In the genomic region with DNA sequence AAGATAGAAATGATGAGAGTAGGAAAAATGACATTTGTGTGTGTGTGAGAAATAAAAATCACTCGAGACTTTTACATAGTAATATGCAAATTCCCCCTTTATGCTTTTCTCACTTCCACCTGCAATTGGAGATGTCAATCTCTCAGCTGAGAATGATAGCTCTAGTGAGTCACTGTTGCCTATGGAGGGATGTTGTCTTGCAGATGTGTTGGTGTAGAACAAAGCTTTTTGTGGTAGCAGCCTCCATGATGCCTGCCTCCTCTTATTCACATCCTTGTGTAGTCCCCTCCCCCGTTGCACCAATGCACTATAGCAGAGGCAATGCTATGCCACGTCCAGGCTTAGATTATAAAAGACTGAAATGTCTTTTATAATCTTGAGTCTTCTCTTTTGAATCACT, we compare ENCODE assay signal across 9 cellular contexts. TPM values are rescaled to one million over a fixed set of nuclear protein-coding genes. Genes with fewer than 3 reads are reported as not detected.
DNase-seq lines count a peak whose midpoint lies in the region; ATAC-seq and TF ChIP-seq lines count a peak whose summit lies in the region.
"Had no signal": no experiment of that assay in that cellular context is flagged by ENCODE, and none has a peak within 500 bp of the region (broad histone marks: within the 10 kb centered on the region; RNA-seq: fewer than 3 reads in every experiment).

No MANE protein-coding gene starts in this region.

- no peaks in the 10 kb centered on the region for H4K20me1 ChIP-seq in DOHH2 (ENCODE audit: control insufficient read depth, insufficient read depth, low read depth, low read length)

- H3K4me2 ChIP-seq in DOHH2 (ENCODE audit: low read length), result peak overlapping the region; percentile 74

- H3K27me3 ChIP-seq in DOHH2 (ENCODE audit: control insufficient read depth, low read length), result no peaks in the 10 kb centered on the region

- peak overlapping the region; percentile 78 for H3K27ac ChIP-seq in DOHH2 (ENCODE audit: low read depth, low read length)
- H3K27ac ChIP-seq: HL-60 had no signal

- H3K36me3 ChIP-seq in DOHH2 (ENCODE audit: control insufficient read depth, low read length), result no peaks in the 10 kb centered on the region

- peaks cover 51% of the 10 kb centered on the region for H3K4me1 ChIP-seq in DOHH2 (ENCODE audit: control insufficient read depth, low read length)

- TF ChIP-seq CTCF in DOHH2 (IDR thresholded peaks at IDR 0.05; ENCODE audit: low read depth, low read length, poor library complexity, severe bottlenecking) (no peak), lower leg skin (IDR thresholded peaks at IDR 0.05) (no peak)

- intact Hi-C loops in lower leg skin (cut with DNase I; ENCODE audit: low total_unique reads), result no loop called here

- peaks cover 12% of the 10 kb centered on the region for H3K4me1 Mint-ChIP-seq in activated naive CD8-positive, alpha-beta T cell treated with anti-CD3 and anti-CD28 coated beads, Interleukin-2, amount 10 ng/mL, durations not matched to agents 7 days and 5 days

- no peak for TF ChIP-seq POLR2A in lower leg skin (IDR thresholded peaks at IDR 0.05)

- no peak for DNase-seq in activated naive CD8-positive, alpha-beta T cell treated with anti-CD3 and anti-CD28 coated beads, Interleukin-2, amount 10 ng/mL, durations not matched to agents 7 days and 5 days
- DNase-seq in NCI-H146 (lab: John Stamatoyannopoulos, UW) (no peak), lower leg skin (ENCODE audit: low spot score in 2 of 2) (no peak), dedifferentiated amniotic fluid mesenchymal stem cell (ENCODE audit: extremely low spot score) (no peak), NCI-H526 (lab: John Stamatoyannopoulos, UW) (no peak)

- H3K27me3 Mint-ChIP-seq in activated naive CD8-positive, alpha-beta T cell treated with anti-CD3 and anti-CD28 coated beads, Interleukin-2, amount 10 ng/mL, durations not matched to agents 7 days and 5 days, result peaks cover 3% of the 10 kb centered on the region

- H3K4me3 ChIP-seq in DOHH2 (ENCODE audit: low read length) (peak overlapping the region; percentile 62), lower leg skin (ENCODE audit: low read depth, poor library complexity, severe bottlenecking) (no peak overlapping the region)

- no peaks in the 10 kb centered on the region for H3K9me3 Mint-ChIP-seq in activated naive CD8-positive, alpha-beta T cell treated with anti-CD3 and anti-CD28 coated beads, Interleukin-2, amount 10 ng/mL, durations not matched to agents 7 days and 5 days

- no peak overlapping the region for H3K27ac Mint-ChIP-seq in activated naive CD8-positive, alpha-beta T cell treated with anti-CD3 and anti-CD28 coated beads, Interleukin-2, amount 10 ng/mL, durations not matched to agents 7 days and 5 days

- H3F3A ChIP-seq in DOHH2 (ENCODE audit: control insufficient read depth, insufficient read depth), result peaks cover 6% of the 10 kb centered on the region; the same call in 1 of the 2 replicates

- H3K9me3 ChIP-seq in DOHH2 (ENCODE audit: control insufficient read depth, insufficient read depth, low read length), result no peaks in the 10 kb centered on the region

- POLR2A ChIA-PET in activated naive CD8-positive, alpha-beta T cell treated with anti-CD3 and anti-CD28 coated beads, Interleukin-2, amount 10 ng/mL, durations not matched to agents 7 days and 5 days (lab: Charles Lee), result no interaction called here

- H3K9me2 ChIP-seq in DOHH2 (replicated peaks; ENCODE audit: control insufficient read depth, low read length), result no peaks in the 10 kb centered on the region

- H3K79me2 ChIP-seq in DOHH2 (ENCODE audit: control insufficient read depth, low read length), result no peaks in the 10 kb centered on the region

- WGBS in lower leg skin, 2 donors, result 75 to 81% methylated on average over 3 of the region's 3 CpGs

- no peak overlapping the region for H3K4me3 Mint-ChIP-seq in activated naive CD8-positive, alpha-beta T cell treated with anti-CD3 and anti-CD28 coated beads, Interleukin-2, amount 10 ng/mL, durations not matched to agents 7 days and 5 days

- no peaks in the 10 kb centered on the region for H3K36me3 Mint-ChIP-seq in activated naive CD8-positive, alpha-beta T cell treated with anti-CD3 and anti-CD28 coated beads, Interleukin-2, amount 10 ng/mL, durations not matched to agents 7 days and 5 days

- ATAC-seq in GM21360 (IDR thresholded peaks at IDR 0.05; ENCODE audit: unreplicated experiment), result peak; percentile 56
- peak; percentile 57 for ATAC-seq in HG03442 (IDR thresholded peaks at IDR 0.05; ENCODE audit: unreplicated experiment)
- ATAC-seq in activated naive CD8-positive, alpha-beta T cell treated with anti-CD3 and anti-CD28 coated beads, Interleukin-2, amount 10 ng/mL, durations not matched to agents 7 days and 5 days (ENCODE audit: low read depth), result peak; percentile 75

RNA-seq across cellular contexts. Expression of a gene that starts 33.8 kb away (rescaled TPM):
- total RNA-seq in activated naive CD8-positive, alpha-beta T cell treated with anti-CD3 and anti-CD28 coated beads, Interleukin-2, amount 10 ng/mL, durations not matched to agents 7 days and 5 days, result under 1 TPM; 0.67 to 0.77 TPM
- total RNA-seq in lower leg skin, result under 1 TPM in 2 of 4 donors, not detected in 2; 0.64 to 0.75 TPM

RNA-seq across cellular contexts. Expression of a gene that starts 58.2 kb away (rescaled TPM):
- total RNA-seq in activated naive CD8-positive, alpha-beta T cell treated with anti-CD3 and anti-CD28 coated beads, Interleukin-2, amount 10 ng/mL, durations not matched to agents 7 days and 5 days, result 10 to 100 TPM; 40.0 to 44.5 TPM
- 10 to 100 TPM; 16.7 to 37.6 (median 28.3) TPM for total RNA-seq in lower leg skin
